ENCODE assay signal across 8 cellular contexts in genomic region chr20:46401478-46401860, GRCh38. TPM values are rescaled to one million over a fixed set of nuclear protein-coding genes. Genes with fewer than 3 reads are reported as not detected.
A peak's percentile ranks its signal among the peaks of the same experiment; 100 is the strongest.
DNase-seq lines count a peak whose midpoint lies in the region; ATAC-seq and TF ChIP-seq lines count a peak whose summit lies in the region.

No MANE protein-coding gene starts in this region.

- peaks cover 0 to 4% of the 10 kb centered on the region in 2 donors for H3K36me3 Mint-ChIP-seq in activated T-cell treated with anti-CD3 and anti-CD28 coated beads, Interleukin-2, amount 50 U/mL, for 72 hours (ENCODE audit: insufficient read depth in 2 of 2)
- H3K36me3 Mint-ChIP-seq in activated naive CD4-positive, alpha-beta T cell treated with anti-CD3 and anti-CD28 coated beads, Interleukin-2, amount 50 U/mL, for 24 hours = peaks cover 5% of the 10 kb centered on the region
- peaks cover 7% of the 10 kb centered on the region for H3K36me3 Mint-ChIP-seq in type B pancreatic cell

- H3K4me1 ChIP-seq in mesendoderm (ENCODE audit: control insufficient read depth, low read depth, low read length) = peaks cover 14% of the 10 kb centered on the region

- WGBS in mesendoderm (ENCODE audit: extremely low coverage, insufficient coverage, low lambda C conversion rate) = no CpG with 5 or more reads among the region's 2 CpGs

- H3K4me3 Mint-ChIP-seq in activated T-cell treated with anti-CD3 and anti-CD28 coated beads, Interleukin-2, amount 50 U/mL, for 72 hours = peak overlapping the region; percentile 79 to 85
- H3K4me3 Mint-ChIP-seq in activated naive CD4-positive, alpha-beta T cell treated with anti-CD3 and anti-CD28 coated beads, Interleukin-2, amount 50 U/mL, for 24 hours = peak overlapping the region; percentile 69
- H3K4me3 Mint-ChIP-seq in type B pancreatic cell = no peak overlapping the region

- no peaks in the 10 kb centered on the region for H3K27me3 Mint-ChIP-seq in activated T-cell treated with anti-CD3 and anti-CD28 coated beads, Interleukin-2, amount 50 U/mL, for 72 hours (ENCODE audit: low read depth)
- H3K27me3 Mint-ChIP-seq in activated naive CD4-positive, alpha-beta T cell treated with anti-CD3 and anti-CD28 coated beads, Interleukin-2, amount 50 U/mL, for 24 hours = no peaks in the 10 kb centered on the region
- H3K27me3 Mint-ChIP-seq in type B pancreatic cell = no peaks in the 10 kb centered on the region

- no peaks in the 10 kb centered on the region for H3K27me3 ChIP-seq in mesendoderm (ENCODE audit: insufficient read depth, low read length, poor library complexity)

- H3K27ac ChIP-seq in mesendoderm (ENCODE audit: low read depth, low read length) = no peak overlapping the region

- no peak overlapping the region for H4K8ac ChIP-seq in mesendoderm (ENCODE audit: low read depth, low read length)

- peaks cover 35% of the 10 kb centered on the region for H3K79me1 ChIP-seq in mesendoderm (ENCODE audit: low read length)

- H3K4me2 ChIP-seq in mesendoderm (ENCODE audit: low read length) = no peak overlapping the region

- H3K27ac Mint-ChIP-seq in activated T-cell treated with anti-CD3 and anti-CD28 coated beads, Interleukin-2, amount 50 U/mL, for 72 hours = peak overlapping the region; percentile 85
- H3K27ac Mint-ChIP-seq in activated naive CD4-positive, alpha-beta T cell treated with anti-CD3 and anti-CD28 coated beads, Interleukin-2, amount 50 U/mL, for 24 hours = peak overlapping the region; percentile 73
- peak overlapping the region; percentile 29 for H3K27ac Mint-ChIP-seq in type B pancreatic cell

- H2BK5ac ChIP-seq in mesendoderm (ENCODE audit: low read length) = no peak overlapping the region

- peak; percentile 14 to 18 for ATAC-seq in activated T-cell treated with anti-CD3 and anti-CD28 coated beads, Interleukin-2, amount 50 U/mL, for 72 hours (replicated peaks in 1 of 2)

- H2BK120ac ChIP-seq in mesendoderm (ENCODE audit: low read depth, low read length) = no peak overlapping the region

- H3K4me3 ChIP-seq in mesendoderm (ENCODE audit: low read length) = no peak overlapping the region

- no peak for TF ChIP-seq CTCF in type B pancreatic cell (conservative IDR thresholded peaks at IDR 0.05)

- no peak overlapping the region for H3K56ac ChIP-seq in mesendoderm (ENCODE audit: low read length)

- no peak overlapping the region for H2BK15ac ChIP-seq in mesendoderm (replicated peaks; ENCODE audit: low read depth)

- no peaks in the 10 kb centered on the region for H3K36me3 ChIP-seq in mesendoderm (ENCODE audit: control insufficient read depth, insufficient read depth, low read length)

- no peak overlapping the region for H4K5ac ChIP-seq in mesendoderm (ENCODE audit: low read length)

- no peak overlapping the region for H3K4ac ChIP-seq in mesendoderm (ENCODE audit: low read depth, low read length)

- H2AK5ac ChIP-seq in mesendoderm (ENCODE audit: low read length) = no peak overlapping the region

- peak in 1 of 2 donors; percentile 10 for DNase-seq in activated T-cell treated with anti-CD3 and anti-CD28 coated beads, Interleukin-2, amount 50 U/mL, for 72 hours
- no peak for DNase-seq in activated T-cell treated with anti-CD3 and anti-CD28 coated beads, Interleukin-2, amount 50 U/mL, for 48 hours
- no peak for DNase-seq in mesendoderm
- no peak for DNase-seq in type B pancreatic cell (ENCODE audit: extremely low spot score, unreplicated experiment)
- DNase-seq in cortex of kidney (lab: John Stamatoyannopoulos, UW) = no peak
- DNase-seq in HuH-7 (ENCODE audit: low spot score) = no peak
- no peak for DNase-seq in T-helper 9 cell

- H3K23ac ChIP-seq in mesendoderm (ENCODE audit: low read length) = no peak overlapping the region

- H3K18ac ChIP-seq in mesendoderm (ENCODE audit: low read length) = no peak overlapping the region

- peak overlapping the region; percentile 8 for H3K9ac ChIP-seq in mesendoderm (ENCODE audit: low read length)

- no peaks in the 10 kb centered on the region for H3K9me3 Mint-ChIP-seq in activated T-cell treated with anti-CD3 and anti-CD28 coated beads, Interleukin-2, amount 50 U/mL, for 72 hours
- no peaks in the 10 kb centered on the region for H3K9me3 Mint-ChIP-seq in activated naive CD4-positive, alpha-beta T cell treated with anti-CD3 and anti-CD28 coated beads, Interleukin-2, amount 50 U/mL, for 24 hours
- no peaks in the 10 kb centered on the region for H3K9me3 Mint-ChIP-seq in type B pancreatic cell

- peaks cover 63% of the 10 kb centered on the region for H3K4me1 Mint-ChIP-seq in activated T-cell treated with anti-CD3 and anti-CD28 coated beads, Interleukin-2, amount 50 U/mL, for 72 hours (ENCODE audit: low read depth)
- H3K4me1 Mint-ChIP-seq in activated naive CD4-positive, alpha-beta T cell treated with anti-CD3 and anti-CD28 coated beads, Interleukin-2, amount 50 U/mL, for 24 hours = peaks cover 75% of the 10 kb centered on the region
- peaks cover 43% of the 10 kb centered on the region for H3K4me1 Mint-ChIP-seq in type B pancreatic cell (ENCODE audit: unreplicated experiment)

- H3K79me2 ChIP-seq in mesendoderm (ENCODE audit: control insufficient read depth, insufficient read depth, low read length) = peaks cover 32% of the 10 kb centered on the region

RNA-seq across cellular contexts. Expression of gene ELMO2, which starts 4.9 kb away (rescaled TPM):
- total RNA-seq in activated T-cell treated with anti-CD3 and anti-CD28 coated beads, Interleukin-2, amount 50 U/mL, for 72 hours = 10 to 100 TPM; 63.9 to 90.5 TPM
- polyA plus RNA-seq in mesendoderm (2013, experiment 1 of 2) = 15.8 TPM
- 14.4 TPM for polyA plus RNA-seq in mesendoderm (2013, experiment 2 of 2)
- 35.1 and 49.1 TPM in 2 replicates for total RNA-seq in type B pancreatic cell (ENCODE audit: low replicate concordance)

Comparison
In these comparisons a context has a peak if more than half of its experiments do, and no peak if none do; other contexts are left out.
1. H3K27ac Mint-ChIP-seq: peak in every context shown above with its lines; median percentile 85 in activated T-cell treated with anti-CD3 and anti-CD28 coated beads, Interleukin-2, amount 50 U/mL, for 72 hours; 73 in activated naive CD4-positive, alpha-beta T cell treated with anti-CD3 and anti-CD28 coated beads, Interleukin-2, amount 50 U/mL, for 24 hours; 29 in type B pancreatic cell.